ENCODE assay signal across 22 cellular contexts in genomic region chr1:21105807-21106206, GRCh38.
DNase-seq lines count a peak whose midpoint lies in the region; ATAC-seq, FAIRE-seq and TF ChIP-seq lines count a peak whose summit lies in the region.
"Had no signal": no experiment of that assay in that cellular context is flagged by ENCODE, and none has a peak within 500 bp of the region (broad histone marks: within the 10 kb centered on the region; RNA-seq: fewer than 3 reads in every experiment).

No MANE protein-coding gene starts in this region.

- H3K27me3 Mint-ChIP-seq in memory B cell = no peaks in the 10 kb centered on the region
- H3K27me3 Mint-ChIP-seq: B cell; CD4-positive, alpha-beta T cell had no signal

- CTCF ChIA-PET in HepG2 (lab: Yijun Ruan, JAX; ENCODE audit: low intra/inter-chr PET ratio, low total read pairs) = no interaction called here

- TF ChIP-seq POLR2A in HepG2 (IDR thresholded peaks at IDR 0.05; ENCODE audit: insufficient read depth in 1 of 2, low read depth in 2 of 2, low read length in 2 of 2) (no peak), right lobe of liver (IDR thresholded peaks at IDR 0.05) (no peak)

- ATAC-seq in Right ventricle myocardium superior (ENCODE audit: poor library complexity) = peak; percentile 20
- no peak for ATAC-seq in HepG2
- ATAC-seq in right lobe of liver = no peak
- no peak for ATAC-seq in memory B cell (ENCODE audit: low read depth)
- no peak for ATAC-seq in HG02870 (IDR thresholded peaks at IDR 0.05; ENCODE audit: unreplicated experiment)
- ATAC-seq: A549; CD8-positive, alpha-beta T cell had no signal

- no peaks in the 10 kb centered on the region for H3K9me3 Mint-ChIP-seq in memory B cell
- H3K9me3 Mint-ChIP-seq: CD4-positive, alpha-beta T cell; CD8-positive, alpha-beta T cell had no signal

- in situ Hi-C loops in HepG2 (cut with HindIII; ENCODE audit: extremely low pct_ligation_motif_present, low pct_unique_long_range_greater_than_20kb) = no loop called here

- no peaks in the 10 kb centered on the region for H3K79me2 ChIP-seq in HepG2 (ENCODE audit: insufficient read depth, low read length)

- H3K4me3 Mint-ChIP-seq in memory B cell = no peak overlapping the region
- H3K4me3 Mint-ChIP-seq: B cell; CD4-positive, alpha-beta T cell; CD8-positive, alpha-beta T cell had no signal

- TF ChIP-seq EP300 in HepG2 (IDR thresholded peaks at IDR 0.05; ENCODE audit: low read depth in 2 of 2, low read length in 2 of 2) (no peak), HepG2 (CRISPR knock-in tag; IDR thresholded peaks at IDR 0.05; ENCODE audit: borderline replicate concordance) (no peak)

- DNase-seq in Right ventricle myocardium superior = no peak
- no peak for DNase-seq in left ventricle myocardium inferior
- no peak for DNase-seq in HepG2 (ENCODE audit: low spot score)
- no peak for DNase-seq in right lobe of liver
- DNase-seq in memory B cell (ENCODE audit: low spot score in 2 of 2) = no peak
- DNase-seq: AML-193; Caco-2; Calu3; CD4-positive, alpha-beta T cell; CD8-positive, alpha-beta T cell; DMS79 treated with DMSO at 0.1 percent for 48 hours; GF-D8 had no signal

- H3K27ac Mint-ChIP-seq in memory B cell = peak overlapping the region; percentile 25
- H3K27ac Mint-ChIP-seq: B cell; CD4-positive, alpha-beta T cell; CD8-positive, alpha-beta T cell had no signal

- POLR2A ChIA-PET in HepG2 (lab: Yijun Ruan, JAX) = no interaction called here

- no peaks in the 10 kb centered on the region for H3K9me3 ChIP-seq in left ventricle myocardium inferior (replicated peaks)
- H3K9me3 ChIP-seq in HepG2 (ENCODE audit: low read length) = no peaks in the 10 kb centered on the region
- no peaks in the 10 kb centered on the region for H3K9me3 ChIP-seq in right lobe of liver
- H3K9me3 ChIP-seq: A549; BLaER1 treated with 17β-estradiol and CSF1 and Interleukin-3, amounts not matched to agents 10 nM and 100 nM; Caco-2 had no signal

- FAIRE-seq in HepG2 (lab: Jason Lieb, UNC) = no peak
- FAIRE-seq: A549, D721Med, G401.6, GM12891, GM19239 had no signal

- H2AFZ ChIP-seq in HepG2 (ENCODE audit: low read length) = no peak overlapping the region

- no peak for TF ChIP-seq RAD21 in HepG2 (CRISPR knock-in tag; IDR thresholded peaks at IDR 0.05)

- H3K4me2 ChIP-seq in HepG2 (ENCODE audit: low read depth, low read length) = no peak overlapping the region
- H3K4me2 ChIP-seq: A549; BLaER1 treated with 17β-estradiol and CSF1 and Interleukin-3, amounts not matched to agents 10 nM and 100 nM had no signal

- H3K4me1 Mint-ChIP-seq in memory B cell = peaks cover 4% of the 10 kb centered on the region

- peaks cover 6% of the 10 kb centered on the region for H3K36me3 ChIP-seq in left ventricle myocardium inferior
- H3K36me3 ChIP-seq in HepG2 (replicated peaks in 1 of 2; ENCODE audit: control insufficient read depth in 1 of 2, insufficient read depth in 2 of 2, low read length in 2 of 2) = peaks cover 0 to 3% of the 10 kb centered on the region in 2 experiments; a peak in 1 of 5 replicates
- no peaks in the 10 kb centered on the region for H3K36me3 ChIP-seq in right lobe of liver

- no TSS peak for BruUV-seq in HepG2 (replicated peaks; lab: Mats Ljungman, UMichigan)

- H3K4me1 ChIP-seq in left ventricle myocardium inferior (peaks cover 21% of the 10 kb centered on the region), HepG2 (ENCODE audit: insufficient read depth, low read length) (peaks cover 3% of the 10 kb centered on the region; the same call in 1 of the 2 replicates), right lobe of liver (no peaks in the 10 kb centered on the region)
- H3K4me1 ChIP-seq: A549, Caco-2 had no signal

- WGBS in HepG2 (ENCODE audit: low lambda C conversion rate) = 93% methylated on average over 4 of the region's 4 CpGs
- 82% methylated on average over 3 of the region's 4 CpGs for WGBS in right lobe of liver (ENCODE audit: insufficient coverage, low coverage, low lambda C conversion rate, missing lambda C conversion rate)

- H3K9ac ChIP-seq in HepG2 (ENCODE audit: insufficient read depth, low read depth, low read length) = no peak overlapping the region
- H3K9ac ChIP-seq: BLaER1 treated with 17β-estradiol and CSF1 and Interleukin-3, amounts not matched to agents 10 nM and 100 nM had no signal

- TF ChIP-seq CTCF in left ventricle myocardium inferior (IDR thresholded peaks at IDR 0.05; ENCODE audit: borderline replicate concordance) (no peak), HepG2 (CRISPR knock-in tag; IDR thresholded peaks at IDR 0.05) (no peak), right lobe of liver (IDR thresholded peaks at IDR 0.05) (no peak)

- no peak overlapping the region for H3K27ac ChIP-seq in left ventricle myocardium inferior (replicated peaks)
- no peak overlapping the region for H3K27ac ChIP-seq in HepG2 (ENCODE audit: extremely low read length, insufficient read depth, low read length)
- no peak overlapping the region for H3K27ac ChIP-seq in right lobe of liver
- H3K27ac ChIP-seq: 22Rv1; A549; BLaER1 treated with 17β-estradiol and CSF1 and Interleukin-3, amounts not matched to agents 10 nM and 100 nM; C4-2B had no signal

- intact Hi-C loops in Right ventricle myocardium superior (cut with DNase I) = no loop called here
- intact Hi-C loops in left ventricle myocardium inferior (cut with micrococcal nuclease) = no loop called here
- intact Hi-C loops in HepG2 (cut with micrococcal nuclease; ENCODE audit: unreplicated experiment) = no loop called here
- intact Hi-C loops in right lobe of liver (cut with DNase I) = no loop called here

- H3K36me3 Mint-ChIP-seq in memory B cell = peaks cover 19% of the 10 kb centered on the region

- H3K27me3 ChIP-seq in left ventricle myocardium inferior (ENCODE audit: low read depth) = no peaks in the 10 kb centered on the region
- no peaks in the 10 kb centered on the region for H3K27me3 ChIP-seq in HepG2 (ENCODE audit: control insufficient read depth in 1 of 2, insufficient read depth in 2 of 2, low read length in 2 of 2)
- no peaks in the 10 kb centered on the region for H3K27me3 ChIP-seq in right lobe of liver
- H3K27me3 ChIP-seq: BLaER1 treated with 17β-estradiol and CSF1 and Interleukin-3, amounts not matched to agents 10 nM and 100 nM had no signal

- H3K4me3 ChIP-seq in left ventricle myocardium inferior = no peak overlapping the region
- H3K4me3 ChIP-seq in HepG2 (replicated peaks in 1 of 3; ENCODE audit: insufficient read depth in 1 of 3, low read depth in 2 of 3, low read length in 3 of 3) = no peak overlapping the region
- no peak overlapping the region for H3K4me3 ChIP-seq in right lobe of liver
- H3K4me3 ChIP-seq: A549; BLaER1 treated with 17β-estradiol and CSF1 and Interleukin-3, amounts not matched to agents 10 nM and 100 nM had no signal

- H4K20me1 ChIP-seq in HepG2 (ENCODE audit: insufficient read depth, low read length) = no peaks in the 10 kb centered on the region

TF ChIP-seq in HepG2, 621 proteins besides CTCF, POLR2A, EP300 and RAD21:
- TF ChIP-seq JUN (CRISPR knock-in tag; IDR thresholded peaks at IDR 0.05) (no peak), ZNF124 (CRISPR knock-in tag; IDR thresholded peaks at IDR 0.05) (no peak), ZFP90 (CRISPR knock-in tag; IDR thresholded peaks at IDR 0.05; ENCODE audit: borderline replicate concordance) (peak; percentile 96)
